18 cellular contexts compared by ENCODE assay signal in the genomic region with DNA sequence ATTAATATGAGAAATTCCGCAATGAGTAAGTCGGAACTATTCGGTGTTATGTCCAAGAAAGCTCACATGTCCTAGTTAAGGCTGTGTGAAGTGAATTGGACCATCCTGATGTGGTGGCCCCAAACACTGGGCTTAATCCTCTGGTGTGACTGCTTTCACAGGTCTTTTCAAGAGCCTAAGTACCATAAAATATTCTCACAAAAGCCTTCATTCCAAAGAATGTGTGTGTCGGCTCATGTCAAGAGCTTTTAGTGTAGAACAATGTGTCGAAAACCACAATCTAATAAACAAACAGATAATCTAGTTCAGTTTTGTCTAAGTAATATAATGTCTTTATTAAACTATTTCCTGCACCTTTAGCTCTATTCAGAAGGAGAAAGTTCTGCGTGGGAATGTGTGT.
DNase-seq lines count a peak whose midpoint lies in the region; ATAC-seq and TF ChIP-seq lines count a peak whose summit lies in the region.
"Had no signal": no experiment of that assay in that cellular context is flagged by ENCODE, and none has a peak within 500 bp of the region (broad histone marks: within the 10 kb centered on the region; RNA-seq: fewer than 3 reads in every experiment).

No MANE protein-coding gene starts in this region.

- no peak overlapping the region for H3K4me3 Mint-ChIP-seq in chondrocyte (ENCODE audit: unreplicated experiment)
- H3K4me3 Mint-ChIP-seq in glutamatergic neuron (ENCODE audit: unreplicated experiment): no peak overlapping the region
- H3K4me3 Mint-ChIP-seq in immature natural killer cell: no peak overlapping the region
- H3K4me3 Mint-ChIP-seq: H9 had no signal

- no peak for TF ChIP-seq CTCF in chondrocyte (IDR thresholded peaks at IDR 0.05)
- TF ChIP-seq CTCF in glutamatergic neuron (IDR thresholded peaks at IDR 0.05; ENCODE audit: partially characterized antibody, unreplicated experiment): no peak

- no peak overlapping the region for H3K4me3 ChIP-seq in mesenchymal stem cell (ENCODE audit: insufficient read depth in 1 of 2, low read depth in 1 of 2, low read length in 2 of 2)
- H3K4me3 ChIP-seq: SK-N-MC had no signal

- no peak overlapping the region for H3K23ac ChIP-seq in mesenchymal stem cell (ENCODE audit: low read length in 2 of 2)

- H3K4ac ChIP-seq in mesenchymal stem cell (ENCODE audit: low read depth in 1 of 2, low read length in 2 of 2): no peak overlapping the region

- no peaks in the 10 kb centered on the region for H3K9me3 ChIP-seq in mesenchymal stem cell (ENCODE audit: control insufficient read depth, low read length)

- H3K4me1 Mint-ChIP-seq in chondrocyte (ENCODE audit: low read depth): peaks cover 39% of the 10 kb centered on the region
- no peaks in the 10 kb centered on the region for H3K4me1 Mint-ChIP-seq in glutamatergic neuron (ENCODE audit: low read depth, unreplicated experiment)
- H3K4me1 Mint-ChIP-seq in immature natural killer cell: peaks cover 7 to 26% of the 10 kb centered on the region in 2 donors
- H3K4me1 Mint-ChIP-seq: H9 had no signal

- H3K27me3 ChIP-seq in mesenchymal stem cell (ENCODE audit: control insufficient read depth in 1 of 2, insufficient read depth in 1 of 2, low read length in 2 of 2): no peaks in the 10 kb centered on the region

- no peak overlapping the region for H3K18ac ChIP-seq in mesenchymal stem cell (ENCODE audit: low read depth in 1 of 2, low read length in 2 of 2)

- no peak for ATAC-seq in HG03571 (IDR thresholded peaks at IDR 0.05; ENCODE audit: unreplicated experiment)

- H3K27me3 Mint-ChIP-seq in chondrocyte (ENCODE audit: low read depth) (no peaks in the 10 kb centered on the region), glutamatergic neuron (ENCODE audit: unreplicated experiment) (no peaks in the 10 kb centered on the region), immature natural killer cell (ENCODE audit: low read depth in 3 of 3) (peaks cover 0 to 3% (median 0%) of the 10 kb centered on the region in 3 donors)

- H3K9ac ChIP-seq in mesenchymal stem cell (ENCODE audit: low read length): no peak overlapping the region

- no peak overlapping the region for H2BK120ac ChIP-seq in mesenchymal stem cell (ENCODE audit: low read depth, low read length)

- DNase-seq in LHCN-M2 (ENCODE audit: low read depth): peak; percentile 29
- no peak for DNase-seq in chondrocyte (ENCODE audit: low spot score)
- DNase-seq in mesenchymal stem cell: peak; percentile 62
- DNase-seq in NCI-H2081 treated with DMSO at 0.1 percent for 48 hours (lab: John Stamatoyannopoulos, UW): no peak
- no peak for DNase-seq in glutamatergic neuron
- no peak for DNase-seq in immature natural killer cell
- DNase-seq: ACHN, AML-193, DMS79 treated with DMSO at 0.1 percent for 48 hours, H9, NCI-H1105, NCI-H2081, NCI-H510A, NCI-H748 treated with DMSO at 0.1 percent for 48 hours, Right ventricle myocardium superior had no signal

- H3K14ac ChIP-seq in mesenchymal stem cell (ENCODE audit: low read length in 2 of 2): no peak overlapping the region

- no peak overlapping the region for H3K27ac ChIP-seq in mesenchymal stem cell (ENCODE audit: low read length, poor library complexity, severe bottlenecking)
- H3K27ac ChIP-seq: C4-2B, SK-N-MC had no signal

- no peak overlapping the region for H4K91ac ChIP-seq in mesenchymal stem cell (ENCODE audit: low read length)

- no peak overlapping the region for H2BK15ac ChIP-seq in mesenchymal stem cell (ENCODE audit: low read depth, poor library complexity, severe bottlenecking)

- no peak overlapping the region for H2BK5ac ChIP-seq in mesenchymal stem cell (ENCODE audit: low read depth, low read length, poor library complexity, severe bottlenecking)

- H2AK5ac ChIP-seq in mesenchymal stem cell (ENCODE audit: low read length, severe bottlenecking): no peak overlapping the region

- H3K79me1 ChIP-seq in mesenchymal stem cell (replicated peaks; ENCODE audit: low read length, poor library complexity, severe bottlenecking): peaks cover 13% of the 10 kb centered on the region

- H3K36me3 Mint-ChIP-seq in chondrocyte (ENCODE audit: low read depth) (peaks cover 5% of the 10 kb centered on the region), glutamatergic neuron (ENCODE audit: unreplicated experiment) (no peaks in the 10 kb centered on the region), immature natural killer cell (peaks cover 16 to 24% (median 20%) of the 10 kb centered on the region in 3 donors)

- H3K4me1 ChIP-seq in mesenchymal stem cell (ENCODE audit: control insufficient read depth, insufficient read depth, low read depth, low read length): peaks cover 2% of the 10 kb centered on the region

- H3K36me3 ChIP-seq in mesenchymal stem cell (ENCODE audit: control insufficient read depth in 1 of 2, insufficient read depth in 2 of 2, low read depth in 1 of 2, low read length in 2 of 2): no peaks in the 10 kb centered on the region

- H4K8ac ChIP-seq in mesenchymal stem cell (ENCODE audit: low read length): no peak overlapping the region

- H3K9me3 Mint-ChIP-seq in chondrocyte (ENCODE audit: low read depth) (peaks cover 3% of the 10 kb centered on the region), glutamatergic neuron (ENCODE audit: unreplicated experiment) (no peaks in the 10 kb centered on the region), immature natural killer cell (no peaks in the 10 kb centered on the region)
- H3K9me3 Mint-ChIP-seq: H9 had no signal

- WGBS in mesenchymal stem cell: 87% methylated on average over 4 of the region's 6 CpGs

- H2AFZ ChIP-seq in mesenchymal stem cell (ENCODE audit: low read depth, low read length): no peak overlapping the region

- H3K27ac Mint-ChIP-seq in chondrocyte (ENCODE audit: unreplicated experiment) (peak overlapping the region; percentile 1), glutamatergic neuron (ENCODE audit: unreplicated experiment) (no peak overlapping the region), immature natural killer cell (no peak overlapping the region)
- H3K27ac Mint-ChIP-seq: H9 had no signal

- no peak overlapping the region for H2BK12ac ChIP-seq in mesenchymal stem cell (ENCODE audit: low read length in 2 of 2)

- no peak overlapping the region for H3K4me2 ChIP-seq in mesenchymal stem cell (ENCODE audit: low read length, poor library complexity, severe bottlenecking)

Comparison
In these comparisons a context has a peak if more than half of its experiments do, and no peak if none do; other contexts are left out.
1. DNase-seq: peak in LHCN-M2 (single experiment) and mesenchymal stem cell (single experiment); none in chondrocyte (single experiment), NCI-H2081 treated with DMSO at 0.1 percent for 48 hours (single experiment), glutamatergic neuron (single experiment) and immature natural killer cell (0 of 3).